ENCODE assay signal across 1 cellular context in genomic region chr3:29822051-29822450, GRCh38.
TF ChIP-seq lines count a peak whose summit lies in the region.

No MANE protein-coding gene starts in this region.

TF ChIP-seq in SK-N-SH, 30 proteins besides CTCF, POLR2A, EP300 and RAD21 (continued from another document):
- TF ChIP-seq MXI1 (IDR thresholded peaks at IDR 0.05; ENCODE audit: low read depth, low read length), result no peak
- TF ChIP-seq TAF1 (IDR thresholded peaks at IDR 0.05; ENCODE audit: borderline replicate concordance, low read depth, low read length), result no peak
- no peak for TF ChIP-seq EZH2phosphoT487 (IDR thresholded peaks at IDR 0.05; ENCODE audit: borderline replicate concordance, low read depth)
- no peak for TF ChIP-seq TEAD4 (IDR thresholded peaks at IDR 0.05; ENCODE audit: borderline replicate concordance, insufficient read depth)
- no peak for TF ChIP-seq MEF2A (IDR thresholded peaks at IDR 0.05; ENCODE audit: borderline replicate concordance, low read depth)
- TF ChIP-seq IRF3 (IDR thresholded peaks at IDR 0.05; ENCODE audit: low read depth, low read length), result no peak
- no peak for TF ChIP-seq SIN3A (IDR thresholded peaks at IDR 0.05; ENCODE audit: borderline replicate concordance, low read depth, low read length)
TF ChIP-seq in SK-N-SH: peak in this region for 0.
